26 cellular contexts compared by ENCODE assay signal in the genomic region with DNA sequence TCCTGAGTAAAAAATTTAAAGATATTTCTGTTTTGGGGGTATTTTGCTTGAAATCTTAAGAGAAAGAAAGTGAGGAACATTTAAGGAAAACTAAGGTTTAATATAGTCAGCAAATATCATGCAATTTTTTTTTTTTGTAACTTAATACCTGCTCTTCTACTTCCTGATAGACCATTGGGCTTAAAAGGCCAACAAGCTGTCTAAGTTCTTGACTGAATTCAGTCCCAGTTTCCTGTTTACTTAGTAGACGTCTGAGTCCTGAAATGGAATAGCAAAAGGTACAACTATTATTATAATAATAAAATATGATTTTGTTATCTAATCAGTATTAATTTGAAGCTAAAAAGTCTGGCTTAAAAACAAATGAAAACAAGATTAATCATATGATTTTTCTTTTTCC.
"Had no signal": no experiment of that assay in that cellular context is flagged by ENCODE, and none has a peak within 500 bp of the region (broad histone marks: within the 10 kb centered on the region; RNA-seq: fewer than 3 reads in every experiment).

No MANE protein-coding gene starts in this region.

- H3K9me3 ChIP-seq: adrenal gland, esophagus muscularis mucosa, gastroesophageal sphincter, heart left ventricle, mucosa of descending colon, psoas muscle, tibial nerve had no signal

- H3K4me3 ChIP-seq: adrenal gland, esophagus muscularis mucosa, gastroesophageal sphincter, heart left ventricle, mucosa of descending colon, psoas muscle, tibial nerve had no signal

- H3K27me3 Mint-ChIP-seq: activated CD4-positive, alpha-beta T cell treated with anti-CD3 and anti-CD28 coated beads, Interleukin-2, amount 10 ng/mL, durations not matched to agents 24 days and 14 days; activated CD8-positive, alpha-beta T cell treated with anti-CD3 and anti-CD28 coated beads for 36 hours; dendritic cell treated with granulocyte-macrophage colony-stimulating factor and Interleukin-4, amounts not matched to agents 40 ng/mL and 50 ng/mL, for 4 days; naive B cell; stimulated activated naive CD8-positive, alpha-beta T cell treated with anti-CD3 and anti-CD28 coated beads, Interleukin-15, Interleukin-2, amounts not matched to agents 100 ng/mL and 50 ng/mL, for 24 hours had no signal

- ATAC-seq: activated CD8-positive, alpha-beta T cell treated with anti-CD3 and anti-CD28 coated beads for 36 hours; activated T-cell treated with anti-CD3 and anti-CD28 coated beads, Interleukin-2, amount 50 U/mL, for 4 hours; gastroesophageal sphincter; heart left ventricle; mucosa of descending colon; psoas muscle; right cardiac atrium had no signal

- H3K4me1 Mint-ChIP-seq: neural crest cell had no signal

- H3K36me3 ChIP-seq: adrenal gland had no signal

- DNase-seq: activated CD4-positive, alpha-beta T cell treated with anti-CD3 and anti-CD28 coated beads, Interleukin-2, amount 10 ng/mL, durations not matched to agents 24 days and 14 days; activated CD4-positive, CD25-positive, alpha-beta regulatory T cell; activated CD8-positive, alpha-beta T cell treated with anti-CD3 and anti-CD28 coated beads for 36 hours; activated effector memory CD4-positive, alpha-beta T cell treated with Interleukin-2 at 50 U/mL for 16 hours; activated naive CD4-positive, alpha-beta T cell treated with anti-CD3 and anti-CD28 coated beads, Interleukin-2, amount 50 U/mL, for 16 hours; activated T-cell treated with anti-CD3 and anti-CD28 coated beads, Interleukin-2, amount 50 U/mL, for 4 hours; adrenal gland; cerebellar nuclear complex; effector memory CD4-positive, alpha-beta T cell; heart left ventricle; mesenchymal stem cell; mucosa of descending colon; naive B cell; psoas muscle; right cardiac atrium; T-helper 9 cell had no signal

- FAIRE-seq: astrocyte, bronchial epithelial cell, endothelial cell of umbilical vein, urothelium cell line had no signal

- H3K4me3 Mint-ChIP-seq: activated CD4-positive, alpha-beta T cell treated with anti-CD3 and anti-CD28 coated beads, Interleukin-2, amount 10 ng/mL, durations not matched to agents 24 days and 14 days; activated CD8-positive, alpha-beta T cell treated with anti-CD3 and anti-CD28 coated beads for 36 hours; activated T-cell treated with anti-CD3 and anti-CD28 coated beads, Interleukin-2, amount 50 U/mL, for 4 hours; dendritic cell treated with granulocyte-macrophage colony-stimulating factor and Interleukin-4, amounts not matched to agents 40 ng/mL and 50 ng/mL, for 4 days; neural crest cell; stimulated activated naive CD8-positive, alpha-beta T cell treated with anti-CD3 and anti-CD28 coated beads, Interleukin-15, Interleukin-2, amounts not matched to agents 100 ng/mL and 50 ng/mL, for 24 hours had no signal

- H3K27me3 ChIP-seq: adrenal gland, esophagus muscularis mucosa, gastroesophageal sphincter, heart left ventricle, tibial nerve had no signal

- H3K27ac ChIP-seq: adrenal gland, esophagus muscularis mucosa, gastroesophageal sphincter, heart left ventricle, psoas muscle, tibial nerve had no signal

- H3K27ac Mint-ChIP-seq: activated CD4-positive, alpha-beta T cell treated with anti-CD3 and anti-CD28 coated beads, Interleukin-2, amount 10 ng/mL, durations not matched to agents 24 days and 14 days; activated CD8-positive, alpha-beta T cell treated with anti-CD3 and anti-CD28 coated beads for 36 hours; dendritic cell treated with granulocyte-macrophage colony-stimulating factor and Interleukin-4, amounts not matched to agents 40 ng/mL and 50 ng/mL, for 4 days; stimulated activated naive CD8-positive, alpha-beta T cell treated with anti-CD3 and anti-CD28 coated beads, Interleukin-15, Interleukin-2, amounts not matched to agents 100 ng/mL and 50 ng/mL, for 24 hours had no signal

- H3K9me3 Mint-ChIP-seq: activated CD4-positive, alpha-beta T cell treated with anti-CD3 and anti-CD28 coated beads, Interleukin-2, amount 10 ng/mL, durations not matched to agents 24 days and 14 days; activated CD8-positive, alpha-beta T cell treated with anti-CD3 and anti-CD28 coated beads for 36 hours; activated T-cell treated with anti-CD3 and anti-CD28 coated beads, Interleukin-2, amount 50 U/mL, for 4 hours; dendritic cell treated with granulocyte-macrophage colony-stimulating factor and Interleukin-4, amounts not matched to agents 40 ng/mL and 50 ng/mL, for 4 days; neural crest cell; stimulated activated naive CD8-positive, alpha-beta T cell treated with anti-CD3 and anti-CD28 coated beads, Interleukin-15, Interleukin-2, amounts not matched to agents 100 ng/mL and 50 ng/mL, for 24 hours had no signal
